8 cellular contexts compared by ENCODE assay signal in genomic region chr11:67401495-67402191, GRCh38. TPM values are rescaled to one million over a fixed set of nuclear protein-coding genes. Genes with fewer than 3 reads are reported as not detected.
A peak's percentile ranks its signal among the peaks of the same experiment; 100 is the strongest.
DNase-seq lines count a peak whose midpoint lies in the region; ATAC-seq and TF ChIP-seq lines count a peak whose summit lies in the region.

Gene PPP1CA (minus strand): TSS chr11:67401858. CDS start chr11:67401782, 76 bp downstream.

- in situ Hi-C loops in astrocyte of the cerebellum (cut with HindIII; ENCODE audit: low sequenced_read_pairs), result no loop called here

- no peaks in the 10 kb centered on the region for H3K36me3 ChIP-seq in hepatocyte (replicated peaks; ENCODE audit: insufficient read depth, low read depth)

- H3K9me3 ChIP-seq in hepatocyte (ENCODE audit: low read depth), result no peaks in the 10 kb centered on the region

- no peaks in the 10 kb centered on the region for H3K27me3 ChIP-seq in hepatocyte

- H4K20me1 ChIP-seq in hepatocyte (ENCODE audit: insufficient read depth, poor library complexity, severe bottlenecking), result peaks cover 11% of the 10 kb centered on the region

- H3K4me2 ChIP-seq in hepatocyte, result peak within 1 kb of the TSS; percentile 94

- 7% methylated on average over 10 of the region's 73 CpGs for WGBS in hepatocyte (ENCODE audit: low lambda C conversion rate, missing lambda C conversion rate)

- ATAC-seq in GM18502 (IDR thresholded peaks at IDR 0.05; ENCODE audit: poor library complexity, unreplicated experiment) (peak; percentile 56), HG02943 (IDR thresholded peaks at IDR 0.05; ENCODE audit: low read depth, unreplicated experiment) (peak; percentile 56), GM18870 (IDR thresholded peaks at IDR 0.05; ENCODE audit: unreplicated experiment) (no peak)

- peak within 1 kb of the TSS; percentile 84 for H2AFZ ChIP-seq in hepatocyte

- H3K4me1 ChIP-seq in hepatocyte (ENCODE audit: insufficient read depth), result peaks cover 15% of the 10 kb centered on the region

- DNase-seq in NCI-H2081 (lab: John Stamatoyannopoulos, UW), result peak; percentile 78 to 88
- peak; percentile 90 for DNase-seq in T1000 (lab: John Stamatoyannopoulos, UW)
- peak; percentile 66 for DNase-seq in astrocyte of the cerebellum (ENCODE audit: low read depth)
- DNase-seq in hepatocyte (ENCODE audit: low spot score), result peak; percentile 96
- no peak for DNase-seq in retinal pigment epithelial cell (ENCODE audit: low read depth)

- H3K79me2 ChIP-seq in hepatocyte, result peaks cover 23% of the 10 kb centered on the region

- no peak for TF ChIP-seq CTCF in astrocyte of the cerebellum (IDR thresholded peaks at IDR 0.05; ENCODE audit: low read depth, low read length, missing control alignments)
- peak; percentile 51 for TF ChIP-seq CTCF in hepatocyte (IDR thresholded peaks at IDR 0.05; ENCODE audit: poor library complexity)
- no peak for TF ChIP-seq CTCF in retinal pigment epithelial cell (conservative IDR thresholded peaks at IDR 0.05; ENCODE audit: low read depth, low read length)

- peak within 1 kb of the TSS; percentile 97 for H3K27ac ChIP-seq in hepatocyte

- peak within 1 kb of the TSS; percentile 97 for H3K4me3 ChIP-seq in astrocyte of the cerebellum (ENCODE audit: low read depth, low read length)
- peak within 1 kb of the TSS; percentile 98 for H3K4me3 ChIP-seq in hepatocyte
- H3K4me3 ChIP-seq in retinal pigment epithelial cell (ENCODE audit: low read length), result peak within 1 kb of the TSS; percentile 85

- no peaks in the 10 kb centered on the region for H3K9me2 ChIP-seq in hepatocyte (replicated peaks; ENCODE audit: insufficient read depth)

RNA-seq across cellular contexts. Expression of gene PPP1CA, which starts in this region (rescaled TPM):
- 146 and 152 TPM in 2 replicates for total RNA-seq in hepatocyte
- polyA plus RNA-seq in hepatocyte, result 242 TPM in 2 replicates
